In genomic region chr1:101846820-101847219, GRCh38 we compare ENCODE assay signal across 20 cellular contexts.
A peak's percentile ranks its signal among the peaks of the same experiment; 100 is the strongest.
DNase-seq lines count a peak whose midpoint lies in the region; ATAC-seq and TF ChIP-seq lines count a peak whose summit lies in the region.
"Had no signal": no experiment of that assay in that cellular context is flagged by ENCODE, and none has a peak within 500 bp of the region (broad histone marks: within the 10 kb centered on the region; RNA-seq: fewer than 3 reads in every experiment).

No MANE protein-coding gene starts in this region.

- H3K4me2 ChIP-seq in mesenchymal stem cell (ENCODE audit: low read length, poor library complexity, severe bottlenecking): no peak overlapping the region

- WGBS in mesenchymal stem cell: 16% methylated on average over 12 of the region's 13 CpGs

- H3K18ac ChIP-seq in mesenchymal stem cell (ENCODE audit: low read depth in 1 of 2, low read length in 2 of 2): no peak overlapping the region

- H3K4ac ChIP-seq in mesenchymal stem cell (ENCODE audit: low read depth in 1 of 2, low read length in 2 of 2): no peak overlapping the region

- H3K9ac ChIP-seq in mesenchymal stem cell (ENCODE audit: low read length): no peak overlapping the region

- peak overlapping the region in 1 of 2 experiments; percentile 15 for H3K14ac ChIP-seq in mesenchymal stem cell (ENCODE audit: low read length in 2 of 2)

- no peak for TF ChIP-seq CTCF in gastrocnemius medialis (IDR thresholded peaks at IDR 0.05 in 4 of 5, conservative IDR thresholded peaks at IDR 0.05 in 1 of 5)

- H2AK5ac ChIP-seq in mesenchymal stem cell (ENCODE audit: low read length, severe bottlenecking): no peak overlapping the region

- peak overlapping the region; percentile 53 for H2AFZ ChIP-seq in mesenchymal stem cell (ENCODE audit: low read depth, low read length)

- H3K36me3 ChIP-seq in mesenchymal stem cell (ENCODE audit: control insufficient read depth in 1 of 2, insufficient read depth in 2 of 2, low read depth in 1 of 2, low read length in 2 of 2) (no peaks in the 10 kb centered on the region), gastrocnemius medialis (no peaks in the 10 kb centered on the region)
- H3K36me3 ChIP-seq: heart left ventricle, thyroid gland had no signal

- DNase-seq in Ammon's horn (ENCODE audit: low spot score) (peak; percentile 5), NCI-H2107 (lab: John Stamatoyannopoulos, UW) (peak; percentile 32), ecto neural progenitor cell (ENCODE audit: low spot score) (peak; percentile 74), mesenchymal stem cell (no peak), RPMI8226 (no peak), gastrocnemius medialis (no peak), NCI-H510A (lab: John Stamatoyannopoulos, UW) (no peak)
- no peak for DNase-seq in activated CD8-positive, alpha-beta memory T cell treated with anti-CD3 and anti-CD28 coated beads, Interleukin-2, amount 50 U/mL, for 48 hours
- DNase-seq: ACHN; activated CD4-positive, alpha-beta T cell treated with anti-CD3 and anti-CD28 coated beads, Interleukin-2, amount 10 ng/mL, durations not matched to agents 7 days and 5 days; activated T-cell treated with anti-CD3 and anti-CD28 coated beads, Interleukin-2, amount 50 U/mL, for 1 hour; CD8-positive, alpha-beta T cell; EL; Kasumi-1; natural killer cell; NCI-H146; NCI-H774; stimulated activated CD8-positive, alpha-beta memory T cell treated with anti-CD3 and anti-CD28 coated beads, Interleukin-4, amount 100 ng/mL, for 48 hours; thyroid gland had no signal

- H4K8ac ChIP-seq in mesenchymal stem cell (ENCODE audit: low read length): peak overlapping the region; percentile 20

- no peak overlapping the region for H2BK5ac ChIP-seq in mesenchymal stem cell (ENCODE audit: low read depth, low read length, poor library complexity, severe bottlenecking)

- in situ Hi-C loops in gastrocnemius medialis (cut with MboI; ENCODE audit: low sequenced_read_pairs in 4 of 4): no loop called here

- no peak for TF ChIP-seq POLR2A in gastrocnemius medialis (IDR thresholded peaks at IDR 0.05)

- H2BK12ac ChIP-seq in mesenchymal stem cell (ENCODE audit: low read length in 2 of 2): no peak overlapping the region

- H3K23ac ChIP-seq in mesenchymal stem cell (ENCODE audit: low read length in 2 of 2): no peak overlapping the region

- no peak overlapping the region for H3K27ac ChIP-seq in mesenchymal stem cell (ENCODE audit: low read length, poor library complexity, severe bottlenecking)
- no peak overlapping the region for H3K27ac ChIP-seq in gastrocnemius medialis
- H3K27ac ChIP-seq: heart left ventricle, thyroid gland had no signal

- no peaks in the 10 kb centered on the region for H3K79me1 ChIP-seq in mesenchymal stem cell (replicated peaks; ENCODE audit: low read length, poor library complexity, severe bottlenecking)

- H3K4me1 ChIP-seq in mesenchymal stem cell (ENCODE audit: control insufficient read depth, insufficient read depth, low read depth, low read length) (peaks cover 2% of the 10 kb centered on the region), gastrocnemius medialis (no peaks in the 10 kb centered on the region)
- H3K4me1 ChIP-seq: thyroid gland had no signal

- intact Hi-C loops in gastrocnemius medialis (cut with DNase I; ENCODE audit: low total_unique reads): no loop called here

- ATAC-seq in gastrocnemius medialis: no peak
- ATAC-seq: CD8-positive, alpha-beta T cell; heart left ventricle; natural killer cell had no signal

- H3K27me3 ChIP-seq in mesenchymal stem cell (ENCODE audit: control insufficient read depth in 1 of 2, insufficient read depth in 1 of 2, low read length in 2 of 2): no peaks in the 10 kb centered on the region
- no peaks in the 10 kb centered on the region for H3K27me3 ChIP-seq in gastrocnemius medialis
- H3K27me3 ChIP-seq: thyroid gland had no signal

- H3K9me3 ChIP-seq in mesenchymal stem cell (ENCODE audit: control insufficient read depth, low read length) (no peaks in the 10 kb centered on the region), gastrocnemius medialis (no peaks in the 10 kb centered on the region)
- H3K9me3 ChIP-seq: heart left ventricle, thyroid gland had no signal

- H2BK120ac ChIP-seq in mesenchymal stem cell (ENCODE audit: low read depth, low read length): no peak overlapping the region

- no peak overlapping the region for H4K91ac ChIP-seq in mesenchymal stem cell (ENCODE audit: low read length)

- no peak overlapping the region for H2BK15ac ChIP-seq in mesenchymal stem cell (ENCODE audit: low read depth, poor library complexity, severe bottlenecking)

- no peak overlapping the region for H3K4me3 ChIP-seq in mesenchymal stem cell (ENCODE audit: insufficient read depth in 1 of 2, low read depth in 1 of 2, low read length in 2 of 2)
- no peak overlapping the region for H3K4me3 ChIP-seq in gastrocnemius medialis
- H3K4me3 ChIP-seq: thyroid gland had no signal

Comparison
In these comparisons a context has a peak if more than half of its experiments do, and no peak if none do; other contexts are left out.
1. DNase-seq: peak in Ammon's horn (single experiment), NCI-H2107 (single experiment) and ecto neural progenitor cell (single experiment); none in mesenchymal stem cell (single experiment), RPMI8226 (single experiment), gastrocnemius medialis (0 of 2), NCI-H510A (single experiment) and activated CD8-positive, alpha-beta memory T cell treated with anti-CD3 and anti-CD28 coated beads, Interleukin-2, amount 50 U/mL, for 48 hours (single experiment).